In genomic region chr17:29036584-29036983, GRCh38 we compare ENCODE assay signal across 27 cellular contexts. TPM values are rescaled to one million over a fixed set of nuclear protein-coding genes. Genes with fewer than 3 reads are reported as not detected.
"Had no signal": no experiment of that assay in that cellular context is flagged by ENCODE, and none has a peak within 500 bp of the region (broad histone marks: within the 10 kb centered on the region; RNA-seq: fewer than 3 reads in every experiment).

No MANE protein-coding gene starts in this region.

- ATAC-seq: activated CD8-positive, alpha-beta T cell treated with anti-CD3 and anti-CD28 coated beads for 36 hours; esophagus mucosa; gastrocnemius medialis; left cardiac atrium; naive thymus-derived CD4-positive, alpha-beta T cell; sciatic nerve; stimulated activated naive B cell treated with anti-CD40 and anti-IgM and Interleukin-4, amounts not matched to agents 10 μg/mL and 1 μg/mL and 100 μg/mL, for 72 hours had no signal

- H3K4me1 ChIP-seq: breast epithelium, upper lobe of left lung had no signal

- DNase-seq: activated CD4-positive, alpha-beta T cell treated with anti-CD3 and anti-CD28 coated beads, Interleukin-2, amount 10 ng/mL, durations not matched to agents 24 days and 14 days; activated CD4-positive, CD25-positive, alpha-beta regulatory T cell; activated CD8-positive, alpha-beta T cell treated with anti-CD3 and anti-CD28 coated beads for 36 hours; activated naive CD4-positive, alpha-beta T cell treated with anti-CD3 and anti-CD28 coated beads, Interleukin-2, amount 50 U/mL, for 16 hours; activated T-cell treated with anti-CD3 and anti-CD28 coated beads, Interleukin-2, amount 50 U/mL, for 1 hour; cortex of kidney; gastrocnemius medialis; head of caudate nucleus; immature natural killer cell; left cardiac atrium; mesenchymal stem cell; naive thymus-derived CD4-positive, alpha-beta T cell; ovary; stimulated activated CD4-positive, alpha-beta T cell treated with anti-CD3 and anti-CD28 coated beads, Interleukin-4, amount 100 ng/mL, for 4 hours; stimulated activated naive B cell treated with anti-CD40 and anti-IgM and Interleukin-4, amounts not matched to agents 10 μg/mL and 1 μg/mL and 100 μg/mL, for 72 hours; upper lobe of left lung had no signal

- H3K4me3 Mint-ChIP-seq: activated CD4-positive, alpha-beta T cell treated with anti-CD3 and anti-CD28 coated beads, Interleukin-2, amount 10 ng/mL, durations not matched to agents 24 days and 14 days; activated CD8-positive, alpha-beta T cell treated with anti-CD3 and anti-CD28 coated beads for 36 hours; immature natural killer cell; naive thymus-derived CD4-positive, alpha-beta T cell; stimulated activated naive B cell treated with anti-CD40 and anti-IgM and Interleukin-4, amounts not matched to agents 10 μg/mL and 1 μg/mL and 100 μg/mL, for 72 hours; T-helper 2 cell treated with Interferon-gamma antibody and Interleukin-4, amounts not matched to agents 5 μg/mL and 100 μg/mL, for 36 hours had no signal

- H3K27me3 ChIP-seq: ovary had no signal

- H3K4me1 Mint-ChIP-seq: activated CD4-positive, alpha-beta T cell treated with anti-CD3 and anti-CD28 coated beads, Interleukin-2, amount 10 ng/mL, durations not matched to agents 24 days and 14 days; immature natural killer cell had no signal

- H3K4me3 ChIP-seq: breast epithelium, gastrocnemius medialis, ovary, smooth muscle cell, thoracic aorta, upper lobe of left lung had no signal

- H3K9me3 ChIP-seq: gastrocnemius medialis, ovary had no signal

- H3K27ac Mint-ChIP-seq: activated CD4-positive, alpha-beta T cell treated with anti-CD3 and anti-CD28 coated beads, Interleukin-2, amount 10 ng/mL, durations not matched to agents 24 days and 14 days; activated CD8-positive, alpha-beta T cell treated with anti-CD3 and anti-CD28 coated beads for 36 hours; activated T-helper 2 cell treated with anti-CD3 and anti-CD28 coated beads, Interferon-gamma antibody, Interleukin-2, Interleukin-4, amounts not matched to agents 10 μg/mL and 5 μg/mL and 100 μg/mL, durations not matched to agents 14 hours and 24 hours and 36 hours; immature natural killer cell; naive thymus-derived CD4-positive, alpha-beta T cell; stimulated activated naive B cell treated with anti-CD40 and anti-IgM and Interleukin-4, amounts not matched to agents 10 μg/mL and 1 μg/mL and 100 μg/mL, for 72 hours; T-helper 2 cell treated with Interferon-gamma antibody and Interleukin-4, amounts not matched to agents 5 μg/mL and 100 μg/mL, for 36 hours had no signal

- H3K4me2 ChIP-seq: smooth muscle cell had no signal

- H3K36me3 ChIP-seq: breast epithelium, gastrocnemius medialis, ovary, thoracic aorta, upper lobe of left lung had no signal

- FAIRE-seq: astrocyte had no signal

- H3K27ac ChIP-seq: breast epithelium, gastrocnemius medialis, ovary, thoracic aorta, upper lobe of left lung had no signal

RNA-seq across cellular contexts. Expression of gene SEZ6, which starts 30.8 kb away (rescaled TPM):
- total RNA-seq: activated CD4-positive, alpha-beta T cell treated with anti-CD3 and anti-CD28 coated beads, Interleukin-2, amount 10 ng/mL, durations not matched to agents 24 days and 14 days; activated CD8-positive, alpha-beta T cell treated with anti-CD3 and anti-CD28 coated beads for 36 hours; activated T-helper 2 cell treated with anti-CD3 and anti-CD28 coated beads, Interferon-gamma antibody, Interleukin-2, Interleukin-4, amounts not matched to agents 10 μg/mL and 5 μg/mL and 100 μg/mL, durations not matched to agents 14 hours and 24 hours and 36 hours; astrocyte; breast epithelium; esophagus mucosa; gastrocnemius medialis; lower leg skin; mucosa of gallbladder; ovary; pulmonary artery endothelial cell; sciatic nerve; smooth muscle cell; thoracic aorta had no signal
